ENCODE assay signal across 16 cellular contexts in the genomic region with DNA sequence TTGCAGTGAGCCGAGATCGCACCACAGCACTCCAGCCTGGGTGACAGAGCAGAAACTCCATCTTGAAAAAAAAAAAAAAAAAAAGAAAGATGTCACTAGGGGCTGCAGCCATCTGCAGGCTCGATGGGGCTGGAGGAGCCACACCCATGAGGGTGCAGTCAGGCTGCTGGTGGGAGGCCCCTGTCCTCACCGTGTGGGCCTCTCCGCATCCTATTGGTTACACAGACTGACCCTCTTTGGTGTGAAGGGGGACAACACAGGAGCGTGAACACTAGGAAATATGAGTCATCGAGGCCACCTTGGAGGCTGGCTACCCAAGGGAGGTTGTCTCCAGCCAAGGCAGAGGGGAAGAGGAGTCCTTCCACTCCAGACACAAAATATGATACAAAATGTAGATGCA. TPM values are rescaled to one million over a fixed set of nuclear protein-coding genes. Genes with fewer than 3 reads are reported as not detected.
DNase-seq lines count a peak whose midpoint lies in the region; ATAC-seq and TF ChIP-seq lines count a peak whose summit lies in the region.
"Had no signal": no experiment of that assay in that cellular context is flagged by ENCODE, and none has a peak within 500 bp of the region (broad histone marks: within the 10 kb centered on the region; RNA-seq: fewer than 3 reads in every experiment).

No MANE protein-coding gene starts in this region.

- DNase-seq in GM23338 (ENCODE audit: low spot score), result no peak
- DNase-seq in NB4 (ENCODE audit: low read depth), result peak; percentile 56
- no peak for DNase-seq in epithelial cell of prostate (ENCODE audit: low read depth, low spot score)
- DNase-seq in stimulated activated effector memory CD8-positive, alpha-beta T cell treated with anti-CD3 and anti-CD28 coated beads, Interleukin-12 subunit alpha, Interleukin-12 subunit beta, amount 100 ng/mL, for 72 hours (ENCODE audit: low spot score in 2 of 2), result no peak
- DNase-seq in HK-2 (ENCODE audit: unreplicated experiment), result no peak
- DNase-seq in DMS53 (lab: John Stamatoyannopoulos, UW), result no peak
- DNase-seq: Calu3; CD4-positive, CD25-positive, alpha-beta regulatory T cell; DMS 273 treated with DMSO at 0.1 percent for 48 hours; DMS79; EL had no signal

- no peaks in the 10 kb centered on the region; the same call in 2 of the 3 replicates for H3K36me3 Mint-ChIP-seq in GM23338 (ENCODE audit: low read depth)
- H3K36me3 Mint-ChIP-seq in stimulated activated effector memory CD8-positive, alpha-beta T cell treated with anti-CD3 and anti-CD28 coated beads, Interleukin-12 subunit alpha, Interleukin-12 subunit beta, amount 100 ng/mL, for 72 hours, result no peaks in the 10 kb centered on the region
- H3K36me3 Mint-ChIP-seq: CD4-positive, CD25-positive, alpha-beta regulatory T cell; IgD-negative memory B cell had no signal

- peaks cover 3% of the 10 kb centered on the region; the same call in 1 of the 3 replicates for H3K9me3 Mint-ChIP-seq in GM23338
- H3K9me3 Mint-ChIP-seq in stimulated activated effector memory CD8-positive, alpha-beta T cell treated with anti-CD3 and anti-CD28 coated beads, Interleukin-12 subunit alpha, Interleukin-12 subunit beta, amount 100 ng/mL, for 72 hours, result no peaks in the 10 kb centered on the region

- no peak for TF ChIP-seq POLR2A in NB4 (IDR thresholded peaks at IDR 0.05; ENCODE audit: extremely low read depth, insufficient read length)

- no peak overlapping the region for H3K27ac ChIP-seq in GM23338 (ENCODE audit: low read depth)
- H3K27ac ChIP-seq in epithelial cell of prostate, result peak overlapping the region; percentile 24
- H3K27ac ChIP-seq: BLaER1 treated with 17β-estradiol and CSF1 and Interleukin-3, amounts not matched to agents 10 nM and 100 nM; KMS-11 had no signal

- H3K36me3 ChIP-seq in GM23338 (ENCODE audit: insufficient read depth), result no peaks in the 10 kb centered on the region
- H3K36me3 ChIP-seq: BLaER1 treated with 17β-estradiol and CSF1 and Interleukin-3, amounts not matched to agents 10 nM and 100 nM; HAP-1 had no signal

- H4K20me1 ChIP-seq in GM23338 (replicated peaks; ENCODE audit: insufficient read depth), result no peaks in the 10 kb centered on the region
- H4K20me1 ChIP-seq: BLaER1 treated with 17β-estradiol and CSF1 and Interleukin-3, amounts not matched to agents 10 nM and 100 nM had no signal

- TF ChIP-seq CTCF in GM23338 (conservative IDR thresholded peaks at IDR 0.05; ENCODE audit: low read depth in 2 of 2) (no peak), NB4 (IDR thresholded peaks at IDR 0.05; ENCODE audit: low read depth, low read length) (no peak)

- no peak overlapping the region for H3K27ac Mint-ChIP-seq in GM23338
- H3K27ac Mint-ChIP-seq in stimulated activated effector memory CD8-positive, alpha-beta T cell treated with anti-CD3 and anti-CD28 coated beads, Interleukin-12 subunit alpha, Interleukin-12 subunit beta, amount 100 ng/mL, for 72 hours, result peak overlapping the region; percentile 40
- H3K27ac Mint-ChIP-seq: CD4-positive, CD25-positive, alpha-beta regulatory T cell had no signal

- no peaks in the 10 kb centered on the region for H3K79me2 ChIP-seq in GM23338 (replicated peaks; ENCODE audit: insufficient read depth)

- no peaks in the 10 kb centered on the region for H3K27me3 ChIP-seq in GM23338 (ENCODE audit: insufficient read depth)
- H3K27me3 ChIP-seq: BLaER1 treated with 17β-estradiol and CSF1 and Interleukin-3, amounts not matched to agents 10 nM and 100 nM had no signal

- H3K4me1 Mint-ChIP-seq in GM23338, result no peaks in the 10 kb centered on the region
- peaks cover 6% of the 10 kb centered on the region for H3K4me1 Mint-ChIP-seq in stimulated activated effector memory CD8-positive, alpha-beta T cell treated with anti-CD3 and anti-CD28 coated beads, Interleukin-12 subunit alpha, Interleukin-12 subunit beta, amount 100 ng/mL, for 72 hours

- H2AFZ ChIP-seq in GM23338, result no peak overlapping the region

- H3F3A ChIP-seq in GM23338 (replicated peaks; ENCODE audit: low read depth), result no peaks in the 10 kb centered on the region

- ATAC-seq in GM23338, result peak; percentile 45; the same call in 1 of the 3 replicates
- ATAC-seq in stimulated activated effector memory CD8-positive, alpha-beta T cell treated with anti-CD3 and anti-CD28 coated beads, Interleukin-12 subunit alpha, Interleukin-12 subunit beta, amount 100 ng/mL, for 72 hours, result peak; percentile 19
- ATAC-seq in GM19023 (IDR thresholded peaks at IDR 0.05; ENCODE audit: unreplicated experiment), result no peak

- H3K4me2 ChIP-seq in GM23338, result no peak overlapping the region
- H3K4me2 ChIP-seq: BLaER1 treated with 17β-estradiol and CSF1 and Interleukin-3, amounts not matched to agents 10 nM and 100 nM; KMS-11 had no signal

- peaks cover 8% of the 10 kb centered on the region for H3K27me3 Mint-ChIP-seq in GM23338 (ENCODE audit: insufficient read depth, low read depth, poor library complexity)

- no peak overlapping the region for H3K4me3 Mint-ChIP-seq in GM23338
- H3K4me3 Mint-ChIP-seq in stimulated activated effector memory CD8-positive, alpha-beta T cell treated with anti-CD3 and anti-CD28 coated beads, Interleukin-12 subunit alpha, Interleukin-12 subunit beta, amount 100 ng/mL, for 72 hours, result no peak overlapping the region
- H3K4me3 Mint-ChIP-seq: CD4-positive, CD25-positive, alpha-beta regulatory T cell; IgD-negative memory B cell had no signal

- H3K4me3 ChIP-seq in GM23338 (no peak overlapping the region), NB4 (ENCODE audit: low read depth, low read length) (no peak overlapping the region)
- H3K4me3 ChIP-seq: BLaER1 treated with 17β-estradiol and CSF1 and Interleukin-3, amounts not matched to agents 10 nM and 100 nM; HAP-1 had no signal

- H3K4me1 ChIP-seq in GM23338 (ENCODE audit: insufficient read depth), result no peaks in the 10 kb centered on the region
- H3K4me1 ChIP-seq: HAP-1 had no signal

- no peaks in the 10 kb centered on the region for H3K9me2 ChIP-seq in GM23338 (ENCODE audit: insufficient read depth)

TF ChIP-seq in GM23338, 12 proteins besides CTCF, POLR2A, EP300 and RAD21:
- TF ChIP-seq STAT1 (IDR thresholded peaks at IDR 0.05; ENCODE audit: unreplicated experiment) (no peak), JUNB (IDR thresholded peaks at IDR 0.05; ENCODE audit: unreplicated experiment) (no peak)
TF ChIP-seq in GM23338: peak in this region for 0.

RNA-seq across cellular contexts. Expression of gene FAM193B, which starts 14.0 kb away (rescaled TPM):
- 46.9 and 58.6 TPM in 2 replicates for total RNA-seq in GM23338 (2014; rRNA removed; shearing (Covaris generic))
- polyA plus RNA-seq in GM23338 (2016; fragmentation: Nextera tagmentation; extraction: Ambion mirVana), result 44.4 and 46.1 TPM in 2 replicates

RNA-seq across cellular contexts. Expression of gene TMED9, which starts 23.7 kb away (rescaled TPM):
- total RNA-seq in GM23338 (2014; rRNA removed; shearing (Covaris generic)), result 130 and 142 TPM in 2 replicates
- polyA plus RNA-seq in GM23338 (2016; fragmentation: Nextera tagmentation; extraction: Ambion mirVana), result 74.4 and 77.2 TPM in 2 replicates

RNA-seq across cellular contexts. Expression of gene B4GALT7, which starts 31.6 kb away (rescaled TPM):
- 17.6 and 23.3 TPM in 2 replicates for total RNA-seq in GM23338 (2014; rRNA removed; shearing (Covaris generic))
- polyA plus RNA-seq in GM23338 (2016; fragmentation: Nextera tagmentation; extraction: Ambion mirVana), result 10.0 and 10.4 TPM in 2 replicates

RNA-seq across cellular contexts. Expression of gene DDX41, which starts 51.6 kb away (rescaled TPM):
- total RNA-seq in GM23338 (2014; rRNA removed; shearing (Covaris generic)), result 115 and 139 TPM in 2 replicates
- 67.1 and 73.4 TPM in 2 replicates for polyA plus RNA-seq in GM23338 (2016; fragmentation: Nextera tagmentation; extraction: Ambion mirVana)

RNA-seq across cellular contexts. Expression of gene DOK3, which starts 58.7 kb away (rescaled TPM):
- 4.9 and 11.1 TPM in 2 replicates for total RNA-seq in GM23338 (2014; rRNA removed; shearing (Covaris generic))
- polyA plus RNA-seq in GM23338 (2016; fragmentation: Nextera tagmentation; extraction: Ambion mirVana), result 2.2 and 2.8 TPM in 2 replicates
